In the genomic region with DNA sequence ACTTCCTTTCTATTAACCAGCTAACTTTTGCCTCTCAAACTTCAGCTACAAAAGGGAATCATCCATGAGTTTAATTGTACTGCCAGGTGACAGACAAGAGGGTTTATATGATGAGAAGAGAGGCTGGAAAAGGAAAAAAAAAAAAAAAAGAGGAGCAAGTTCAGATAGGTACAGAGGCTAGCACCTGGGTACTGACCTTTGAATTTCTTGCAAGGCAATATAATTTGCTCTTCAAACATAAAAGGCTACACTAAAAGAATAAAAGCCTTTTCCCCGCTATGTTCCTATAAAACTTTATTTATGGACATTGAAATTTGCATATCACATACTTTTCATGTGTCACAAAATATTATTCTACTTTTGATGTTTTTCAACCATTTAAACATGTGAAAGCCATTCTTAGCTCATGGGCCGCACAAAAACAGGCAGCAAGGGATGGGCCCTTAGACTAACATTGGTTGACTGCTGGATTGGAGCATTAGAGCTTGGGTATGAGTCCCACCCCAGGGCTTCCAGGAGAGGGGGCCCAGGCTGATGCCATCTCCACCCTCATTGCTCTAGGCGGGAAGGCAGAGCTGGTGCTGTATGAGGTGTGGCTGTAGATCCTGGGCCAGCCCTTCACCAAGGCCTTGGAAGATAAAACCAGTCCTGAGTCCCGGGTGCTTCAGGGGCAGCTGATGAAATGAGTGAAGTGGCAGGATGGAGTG, we compare ENCODE assay signal across 21 cellular contexts. TPM values are rescaled to one million over a fixed set of nuclear protein-coding genes. Genes with fewer than 3 reads are reported as not detected.
DNase-seq lines count a peak whose midpoint lies in the region; ATAC-seq, FAIRE-seq and TF ChIP-seq lines count a peak whose summit lies in the region.
"Had no signal": no experiment of that assay in that cellular context is flagged by ENCODE, and none has a peak within 500 bp of the region (broad histone marks: within the 10 kb centered on the region; RNA-seq: fewer than 3 reads in every experiment).

No MANE protein-coding gene starts in this region.

- H3K4me3 Mint-ChIP-seq in Calu3 (ENCODE audit: low read depth, unreplicated experiment) (no peak overlapping the region), endodermal cell (no peak overlapping the region), neural progenitor cell (no peak overlapping the region)
- H3K4me3 Mint-ChIP-seq: CD4-positive, alpha-beta T cell; GM23338; HFFc6 had no signal

- H3F3A ChIP-seq in neural progenitor cell (ENCODE audit: low read depth) = no peaks in the 10 kb centered on the region

- H3K9me3 ChIP-seq in endodermal cell (ENCODE audit: control insufficient read depth, low read length) (no peaks in the 10 kb centered on the region), mucosa of descending colon (no peaks in the 10 kb centered on the region), small intestine (ENCODE audit: control insufficient read depth, low read depth) (no peaks in the 10 kb centered on the region), neural progenitor cell (ENCODE audit: low read depth) (no peaks in the 10 kb centered on the region)

- no peak for FAIRE-seq in small intestine (lab: Jason Lieb, UNC)
- FAIRE-seq: A204.1, G401.6, GM12891, HTR-8/SVneo, K562 had no signal

- H3K9ac ChIP-seq in endodermal cell (ENCODE audit: extremely low read depth, low read length, poor library complexity, severe bottlenecking) (no peak overlapping the region), neural progenitor cell (no peak overlapping the region)

- H3K36me3 ChIP-seq in endodermal cell (ENCODE audit: control insufficient read depth, insufficient read depth, low read length) (no peaks in the 10 kb centered on the region), mucosa of descending colon (ENCODE audit: low read depth) (no peaks in the 10 kb centered on the region), small intestine (ENCODE audit: control insufficient read depth in 2 of 2, insufficient read depth in 2 of 2, low read length in 2 of 2) (no peaks in the 10 kb centered on the region), neural progenitor cell (no peaks in the 10 kb centered on the region)

- TF ChIP-seq CTCF in Calu3 (IDR thresholded peaks at IDR 0.05; ENCODE audit: unreplicated experiment) = no peak
- no peak for TF ChIP-seq CTCF in endodermal cell (conservative IDR thresholded peaks at IDR 0.05)
- TF ChIP-seq CTCF in mucosa of descending colon (IDR thresholded peaks at IDR 0.05) = no peak
- TF ChIP-seq CTCF in neural progenitor cell (IDR thresholded peaks at IDR 0.05) = no peak

- H3K27ac Mint-ChIP-seq in Calu3 (ENCODE audit: unreplicated experiment) (peak overlapping the region; percentile 21), endodermal cell (peak overlapping the region; percentile 7), neural progenitor cell (no peak overlapping the region)
- H3K27ac Mint-ChIP-seq: CD4-positive, alpha-beta T cell; GM23338; HFFc6 had no signal

- peaks cover 9% of the 10 kb centered on the region for H3K36me3 Mint-ChIP-seq in Calu3 (ENCODE audit: insufficient read depth, unreplicated experiment)
- no peaks in the 10 kb centered on the region for H3K36me3 Mint-ChIP-seq in endodermal cell (ENCODE audit: low read depth)
- no peaks in the 10 kb centered on the region for H3K36me3 Mint-ChIP-seq in neural progenitor cell

- H3K27ac ChIP-seq in endodermal cell (ENCODE audit: low read depth, low read length) = no peak overlapping the region
- H3K27ac ChIP-seq in small intestine (ENCODE audit: low read depth in 1 of 2, low read length in 1 of 2) = peak overlapping the region in 1 of 2 donors; percentile 58
- no peak overlapping the region for H3K27ac ChIP-seq in neural progenitor cell
- H3K27ac ChIP-seq: C4-2B had no signal

- H3K4me2 ChIP-seq in neural progenitor cell = no peak overlapping the region
- H3K4me2 ChIP-seq: GM23338 had no signal

- H3K27me3 Mint-ChIP-seq in Calu3 (ENCODE audit: unreplicated experiment) (no peaks in the 10 kb centered on the region), endodermal cell (ENCODE audit: insufficient read depth) (no peaks in the 10 kb centered on the region), neural progenitor cell (ENCODE audit: insufficient read depth, low read depth) (no peaks in the 10 kb centered on the region)
- H3K27me3 Mint-ChIP-seq: CD4-positive, alpha-beta T cell had no signal

- no peaks in the 10 kb centered on the region for H3K27me3 ChIP-seq in endodermal cell (ENCODE audit: control insufficient read depth, insufficient read depth, low read length, poor library complexity, severe bottlenecking)
- no peaks in the 10 kb centered on the region for H3K27me3 ChIP-seq in small intestine (ENCODE audit: control insufficient read depth in 2 of 2, insufficient read depth in 2 of 2, low read length in 2 of 2)
- H3K27me3 ChIP-seq in neural progenitor cell = no peaks in the 10 kb centered on the region

- no TSS peak for BruUV-seq in Calu3 (replicated peaks; lab: Mats Ljungman, UMichigan)

- no peak overlapping the region for H2AFZ ChIP-seq in neural progenitor cell (replicated peaks)
- H2AFZ ChIP-seq: GM23338 had no signal

- no peaks in the 10 kb centered on the region for H3K79me2 ChIP-seq in neural progenitor cell (ENCODE audit: low read depth)

- CTCF ChIA-PET in Calu3 (lab: Charles Lee) = interaction anchor here (0.7 kb wide), 1 partner anchor 244 kb away, joined by 10 read pairs; no protein-coding TSS in a partner anchor

- 89 to 100% methylated on average over 2 to 4 of the region's 4 CpGs for WGBS in endodermal cell (ENCODE audit: insufficient coverage in 1 of 2, insufficient read length in 1 of 2), 2 experiments
- 15 to 57% (median 40%) methylated on average over 4 of the region's 4 CpGs for WGBS in small intestine, 3 donors

- intact Hi-C loops in Calu3 (cut with micrococcal nuclease; ENCODE audit: unreplicated experiment) (no loop called here), mucosa of descending colon (cut with DNase I, micrococcal nuclease) (no loop called here)

- no peak overlapping the region for H3K4me3 ChIP-seq in endodermal cell (ENCODE audit: low read length)
- H3K4me3 ChIP-seq in mucosa of descending colon = no peak overlapping the region
- H3K4me3 ChIP-seq in small intestine (ENCODE audit: low read depth in 1 of 2, low read length in 2 of 2) = no peak overlapping the region
- no peak overlapping the region for H3K4me3 ChIP-seq in neural progenitor cell
- H3K4me3 ChIP-seq: GM23338, K562 had no signal

- H3K9me3 Mint-ChIP-seq in Calu3 (ENCODE audit: low read depth, unreplicated experiment) (no peaks in the 10 kb centered on the region), endodermal cell (no peaks in the 10 kb centered on the region), neural progenitor cell (no peaks in the 10 kb centered on the region)
- H3K9me3 Mint-ChIP-seq: CD4-positive, alpha-beta T cell; GM23338; HFFc6 had no signal

- H3K4me1 ChIP-seq in endodermal cell (ENCODE audit: control insufficient read depth, insufficient read depth, low read length) (peaks cover 2% of the 10 kb centered on the region), mucosa of descending colon (ENCODE audit: low read depth) (peaks cover 4% of the 10 kb centered on the region), small intestine (ENCODE audit: control insufficient read depth in 2 of 2, insufficient read depth in 1 of 2, low read depth in 1 of 2, low read length in 1 of 2) (peaks cover 0 to under 1% of the 10 kb centered on the region in 2 donors), neural progenitor cell (no peaks in the 10 kb centered on the region)

- peaks cover 27% of the 10 kb centered on the region for H3K4me1 Mint-ChIP-seq in Calu3 (ENCODE audit: low read depth, unreplicated experiment)
- peaks cover 13% of the 10 kb centered on the region for H3K4me1 Mint-ChIP-seq in endodermal cell
- H3K4me1 Mint-ChIP-seq in neural progenitor cell = peaks cover 6% of the 10 kb centered on the region

- H4K20me1 ChIP-seq in neural progenitor cell (ENCODE audit: low read depth) = no peaks in the 10 kb centered on the region

- no peak for DNase-seq in Calu3
- DNase-seq in endodermal cell = no peak
- DNase-seq in mucosa of descending colon = no peak
- peak; percentile 75 for DNase-seq in small intestine
- DNase-seq in neural progenitor cell (ENCODE audit: low spot score) = no peak
- DNase-seq in NCI-H526 treated with DMSO at 0.1 percent for 48 hours (lab: John Stamatoyannopoulos, UW) = no peak
- no peak for DNase-seq in MV-4-11 (lab: John Stamatoyannopoulos, UW)
- DNase-seq: ACHN; AML-193; CD4-positive, alpha-beta T cell; H7; HFFc6; IMR-90 had no signal

- ATAC-seq in mucosa of descending colon = peak; percentile 83
- ATAC-seq: GM23338, HCT116, K562 had no signal

RNA-seq across cellular contexts. Expression of gene ATP1B1, which starts 44.3 kb away (rescaled TPM):
- total RNA-seq in Calu3 (2022) (621 and 626 TPM in 2 replicates), endodermal cell (10 to 100 TPM; 49.9 to 56.3 TPM), mucosa of descending colon (100 to 1,000 TPM; 342 to 860 (median 744) TPM), neural progenitor cell (ENCODE audit: low replicate concordance) (30.7 and 32.6 TPM in 2 replicates)
- polyA plus RNA-seq in endodermal cell (2013, experiment 1 of 2) = 68.1 TPM
- 67.6 TPM for polyA plus RNA-seq in endodermal cell (2013, experiment 2 of 2)
- polyA plus RNA-seq in small intestine = 100 to 1,000 TPM; 216 to 240 (median 238) TPM

Comparison
In these comparisons a context has a peak if more than half of its experiments do, and no peak if none do; other contexts are left out.
1. RNA of gene ATP1B1, which starts 44.3 kb away (total RNA-seq): 342 to 860 TPM in mucosa of descending colon and 621 to 626 TPM in Calu3; 49.9 to 56.3 TPM in endodermal cell and 30.7 to 32.6 TPM in neural progenitor cell; every median in the first group is over 4 times any median in the second.